ENCODE assay signal across 25 cellular contexts in genomic region chr1:11501906-11502485, GRCh38. TPM values are rescaled to one million over a fixed set of nuclear protein-coding genes. Genes with fewer than 3 reads are reported as not detected.
DNase-seq lines count a peak whose midpoint lies in the region; ATAC-seq and TF ChIP-seq lines count a peak whose summit lies in the region.
"Had no signal": no experiment of that assay in that cellular context is flagged by ENCODE, and none has a peak within 500 bp of the region (broad histone marks: within the 10 kb centered on the region; RNA-seq: fewer than 3 reads in every experiment).

No MANE protein-coding gene starts in this region.

- no peak overlapping the region for H3K4me3 ChIP-seq in RWPE2 (ENCODE audit: severe bottlenecking)
- H3K4me3 ChIP-seq in coronary artery = peak overlapping the region; percentile 28
- peak overlapping the region; percentile 32 for H3K4me3 ChIP-seq in psoas muscle
- H3K4me3 ChIP-seq: left lung, PC-9, prostate gland had no signal

- H3K4me1 ChIP-seq in RWPE2 (ENCODE audit: insufficient read depth, poor library complexity, severe bottlenecking) (no peaks in the 10 kb centered on the region), psoas muscle (no peaks in the 10 kb centered on the region)
- H3K4me1 ChIP-seq: left lung, prostate gland had no signal

- H3K27ac Mint-ChIP-seq in activated CD4-positive, alpha-beta T cell treated with anti-CD3 and anti-CD28 coated beads for 36 hours = no peak overlapping the region
- H3K27ac Mint-ChIP-seq: T-helper 2 cell treated with Interferon-gamma antibody and Interleukin-4, amounts not matched to agents 5 μg/mL and 100 μg/mL, for 36 hours had no signal

- H3K27me3 ChIP-seq in RWPE2 (ENCODE audit: insufficient read depth, poor library complexity, severe bottlenecking) (no peaks in the 10 kb centered on the region), psoas muscle (ENCODE audit: insufficient read depth in 3 of 3, low read length in 2 of 3) (peaks cover 0 to 40% (median 7%) of the 10 kb centered on the region in 3 donors)

- CTCF ChIA-PET in activated CD4-positive, alpha-beta T cell treated with anti-CD3 and anti-CD28 coated beads for 36 hours (lab: Charles Lee) = no interaction called here

- POLR2A ChIA-PET in activated CD4-positive, alpha-beta T cell treated with anti-CD3 and anti-CD28 coated beads for 36 hours (lab: Charles Lee) = no interaction called here

- no peaks in the 10 kb centered on the region for H3K36me3 ChIP-seq in RWPE2 (ENCODE audit: low read depth)
- no peaks in the 10 kb centered on the region for H3K36me3 ChIP-seq in psoas muscle (ENCODE audit: insufficient read depth in 1 of 2, low read depth in 1 of 2)
- H3K36me3 ChIP-seq: left lung, neutrophil, prostate gland had no signal

- H3K36me3 Mint-ChIP-seq in activated CD4-positive, alpha-beta T cell treated with anti-CD3 and anti-CD28 coated beads for 36 hours (ENCODE audit: low read depth) = peaks cover 13% of the 10 kb centered on the region

- no peaks in the 10 kb centered on the region for H3K4me1 Mint-ChIP-seq in activated CD4-positive, alpha-beta T cell treated with anti-CD3 and anti-CD28 coated beads for 36 hours

- H3K4me3 Mint-ChIP-seq in activated CD4-positive, alpha-beta T cell treated with anti-CD3 and anti-CD28 coated beads for 36 hours = peak overlapping the region; percentile 51
- H3K4me3 Mint-ChIP-seq: T-helper 2 cell treated with Interferon-gamma antibody and Interleukin-4, amounts not matched to agents 5 μg/mL and 100 μg/mL, for 36 hours had no signal

- no peak for ATAC-seq in activated CD4-positive, alpha-beta T cell treated with anti-CD3 and anti-CD28 coated beads for 36 hours
- ATAC-seq in RWPE2 (ENCODE audit: low read depth) (no peak), psoas muscle (no peak), HG03097 (IDR thresholded peaks at IDR 0.05; ENCODE audit: low FRiP score, unreplicated experiment) (no peak)
- ATAC-seq: SK-N-SH treated with all-trans-retinoic acid at 6 μM for 48 hours had no signal

- peaks cover 18% of the 10 kb centered on the region for H3K27me3 Mint-ChIP-seq in activated CD4-positive, alpha-beta T cell treated with anti-CD3 and anti-CD28 coated beads for 36 hours

- no peak for TF ChIP-seq CTCF in RWPE2 (IDR thresholded peaks at IDR 0.05; ENCODE audit: poor library complexity, severe bottlenecking)
- no peak for TF ChIP-seq CTCF in coronary artery (IDR thresholded peaks at IDR 0.05)
- no peak for TF ChIP-seq CTCF in psoas muscle (IDR thresholded peaks at IDR 0.05)

- 63 to 85% (median 79%) methylated on average over 19 of the region's 19 CpGs for WGBS in psoas muscle, 3 donors

- intact Hi-C loops in activated CD4-positive, alpha-beta T cell treated with anti-CD3 and anti-CD28 coated beads for 36 hours (cut with DNase I, micrococcal nuclease) = no loop called here
- intact Hi-C loops in psoas muscle (cut with DNase I) = no loop called here

- no peak for DNase-seq in activated CD4-positive, alpha-beta T cell treated with anti-CD3 and anti-CD28 coated beads for 36 hours
- DNase-seq in activated CD4-positive, alpha-beta T cell treated with anti-CD3 and anti-CD28 coated beads for 48 hours = no peak
- DNase-seq in RWPE2 (ENCODE audit: low spot score) (peak; percentile 31), coronary artery (ENCODE audit: low spot score) (no peak), psoas muscle (no peak), GOT3 (lab: John Stamatoyannopoulos, UW) (no peak), occipital lobe (lab: John Stamatoyannopoulos, UW) (no peak)
- DNase-seq: C1 segment of cervical spinal cord; COR-L47; islet precursor cell; left lung; NCI-H1436 treated with DMSO at 0.1 percent for 48 hours; NCI-H2081 treated with DMSO at 0.1 percent for 48 hours; NCI-H226; NCI-H526 treated with DMSO at 0.1 percent for 48 hours; PC-9; stimulated activated CD4-positive, alpha-beta T cell treated with anti-CD3 and anti-CD28 coated beads, Interleukin-4, amount 100 ng/mL, for 24 hours had no signal

- peaks cover 20% of the 10 kb centered on the region for H3K9me3 Mint-ChIP-seq in activated CD4-positive, alpha-beta T cell treated with anti-CD3 and anti-CD28 coated beads for 36 hours (ENCODE audit: low read depth)

- H3K9me3 ChIP-seq in RWPE2 (ENCODE audit: severe bottlenecking) (peaks cover 9% of the 10 kb centered on the region), psoas muscle (peaks cover 21% of the 10 kb centered on the region)
- H3K9me3 ChIP-seq: prostate gland had no signal

- H3K27ac ChIP-seq in RWPE2 (ENCODE audit: poor library complexity, severe bottlenecking) (no peak overlapping the region), coronary artery (no peak overlapping the region), psoas muscle (no peak overlapping the region)
- H3K27ac ChIP-seq: 22Rv1, left lung, neutrophil, PC-9, prostate gland had no signal

RNA-seq across cellular contexts. Expression of gene DISP3, which starts 23.0 kb away (rescaled TPM):
- total RNA-seq in activated CD4-positive, alpha-beta T cell treated with anti-CD3 and anti-CD28 coated beads for 36 hours = under 1 TPM; 0.55 to 0.58 TPM
- under 1 TPM in 1 of 4 donors, not detected in 3; 0.04 TPM for total RNA-seq in psoas muscle
- polyA plus RNA-seq in psoas muscle = under 1 TPM; 0.01 to 0.03 (median 0.01) TPM
- 26.7 TPM for total RNA-seq in occipital lobe
- total RNA-seq: bronchial epithelial cell, PC-9 had no signal
- polyA plus RNA-seq: esophagus had no signal

Comparison
In these comparisons a context has a peak if more than half of its experiments do, and no peak if none do; other contexts are left out.
1. RNA of gene DISP3, which starts 23.0 kb away (total RNA-seq): 26.7 TPM in occipital lobe (single experiment); 0.55 to 0.58 TPM in activated CD4-positive, alpha-beta T cell treated with anti-CD3 and anti-CD28 coated beads for 36 hours and 0.04 TPM in psoas muscle; every median in the first group is over 10 times any median in the second.